ENCODE assay signal across 7 cellular contexts in the genomic region with DNA sequence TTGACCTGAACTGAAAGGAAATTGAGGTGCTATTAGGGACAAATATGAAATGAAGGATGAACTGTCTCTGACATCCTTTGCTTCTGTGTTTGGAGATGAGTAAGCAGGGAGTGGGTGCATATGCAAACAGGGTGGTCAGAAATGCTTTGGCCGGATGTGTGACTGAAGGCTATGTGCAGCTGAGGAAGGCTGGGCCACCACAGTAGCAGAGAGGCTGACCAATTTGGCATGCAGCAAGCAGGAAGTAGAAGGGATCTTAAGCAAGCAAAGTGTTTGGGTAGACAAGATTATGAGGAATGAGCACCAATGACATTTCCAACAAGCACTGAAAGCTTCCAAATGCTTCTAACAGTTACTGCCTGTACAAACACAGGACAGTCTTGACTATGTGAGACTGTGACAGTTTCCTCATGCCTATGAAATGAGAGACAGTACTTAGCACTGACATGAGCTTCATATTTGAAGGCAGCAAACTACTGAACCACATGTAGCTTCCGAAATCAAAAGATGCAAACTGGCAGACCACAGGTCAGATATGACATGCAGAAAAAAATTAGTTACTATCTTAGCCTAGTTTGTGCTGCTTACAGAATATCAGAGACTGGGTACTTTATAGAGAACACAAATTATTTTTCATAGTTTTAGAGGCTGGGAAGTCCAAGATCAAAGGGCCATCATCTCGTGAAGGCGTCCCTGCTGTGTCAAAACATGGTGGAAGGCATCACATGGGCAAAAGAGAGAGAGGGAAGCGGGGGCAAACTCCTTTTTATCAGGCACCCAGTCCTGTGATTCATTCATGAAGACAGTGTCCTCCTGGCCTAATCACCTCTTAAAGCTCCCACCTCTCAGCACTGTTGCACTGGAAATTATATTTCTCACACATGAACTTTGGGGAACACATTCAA. TPM values are rescaled to one million over a fixed set of nuclear protein-coding genes. Genes with fewer than 3 reads are reported as not detected.
A peak's percentile ranks its signal among the peaks of the same experiment; 100 is the strongest.
DNase-seq lines count a peak whose midpoint lies in the region; ATAC-seq and TF ChIP-seq lines count a peak whose summit lies in the region.

No MANE protein-coding gene starts in this region.

- no peak overlapping the region for H3K4me3 ChIP-seq in kidney epithelial cell (ENCODE audit: low read depth, low read length)

- peak overlapping the region; percentile 92 for H3K4me3 Mint-ChIP-seq in activated CD8-positive, alpha-beta memory T cell treated with anti-CD3 and anti-CD28 coated beads, Interleukin-2, amount 10 ng/mL, durations not matched to agents 7 days and 5 days
- peak overlapping the region; percentile 88 to 99 for H3K4me3 Mint-ChIP-seq in stimulated activated naive CD8-positive, alpha-beta T cell treated with anti-CD3 and anti-CD28 coated beads, Interleukin-15, amount 100 ng/mL, for 72 hours

- H3K27me3 Mint-ChIP-seq in activated CD8-positive, alpha-beta memory T cell treated with anti-CD3 and anti-CD28 coated beads, Interleukin-2, amount 10 ng/mL, durations not matched to agents 7 days and 5 days: no peaks in the 10 kb centered on the region
- H3K27me3 Mint-ChIP-seq in stimulated activated naive CD8-positive, alpha-beta T cell treated with anti-CD3 and anti-CD28 coated beads, Interleukin-15, amount 100 ng/mL, for 72 hours: no peaks in the 10 kb centered on the region

- peak; percentile 73 for ATAC-seq in GM18498 (IDR thresholded peaks at IDR 0.05; ENCODE audit: unreplicated experiment)
- peak; percentile 67 for ATAC-seq in GM21619 (IDR thresholded peaks at IDR 0.05; ENCODE audit: unreplicated experiment)
- ATAC-seq in activated CD8-positive, alpha-beta memory T cell treated with anti-CD3 and anti-CD28 coated beads, Interleukin-2, amount 10 ng/mL, durations not matched to agents 7 days and 5 days: peak; percentile 28
- peak; percentile 57 for ATAC-seq in stimulated activated naive CD8-positive, alpha-beta T cell treated with anti-CD3 and anti-CD28 coated beads, Interleukin-15, amount 100 ng/mL, for 72 hours

- CTCF ChIA-PET in activated CD8-positive, alpha-beta memory T cell treated with anti-CD3 and anti-CD28 coated beads, Interleukin-2, amount 10 ng/mL, durations not matched to agents 7 days and 5 days (lab: Charles Lee): interaction anchor here (1.1 to 1.6 kb wide), 2 partner anchors 11 to 130 kb away, joined by 5 to 7 read pairs; a partner anchor contains a TSS

- no peak for TF ChIP-seq CTCF in kidney epithelial cell (IDR thresholded peaks at IDR 0.05; ENCODE audit: insufficient read depth, low read length, poor library complexity, severe bottlenecking)

- in situ Hi-C loops in KBM-7 (cut with MboI; ENCODE audit: low pct_unique_long_range_greater_than_20kb, low sequenced_read_pairs): no loop called here

- H3K36me3 ChIP-seq in kidney epithelial cell (ENCODE audit: control insufficient read depth, insufficient read depth, low read length): no peaks in the 10 kb centered on the region

- no peaks in the 10 kb centered on the region for H3K27me3 ChIP-seq in kidney epithelial cell (ENCODE audit: control insufficient read depth, insufficient read depth, low read length)

- DNase-seq in KBM-7 (peak; percentile 71), kidney epithelial cell (ENCODE audit: low read depth) (peak; percentile 51)
- peak; percentile 91 for DNase-seq in activated CD8-positive, alpha-beta memory T cell treated with anti-CD3 and anti-CD28 coated beads, Interleukin-2, amount 10 ng/mL, durations not matched to agents 7 days and 5 days
- peak; percentile 41 to 81 for DNase-seq in stimulated activated naive CD8-positive, alpha-beta T cell treated with anti-CD3 and anti-CD28 coated beads, Interleukin-15, amount 100 ng/mL, for 72 hours
- no peak for DNase-seq in effector CD4-positive, alpha-beta T cell

- peaks cover 56% of the 10 kb centered on the region for H3K36me3 Mint-ChIP-seq in activated CD8-positive, alpha-beta memory T cell treated with anti-CD3 and anti-CD28 coated beads, Interleukin-2, amount 10 ng/mL, durations not matched to agents 7 days and 5 days

- H3K27ac Mint-ChIP-seq in activated CD8-positive, alpha-beta memory T cell treated with anti-CD3 and anti-CD28 coated beads, Interleukin-2, amount 10 ng/mL, durations not matched to agents 7 days and 5 days: peak overlapping the region; percentile 99
- H3K27ac Mint-ChIP-seq in stimulated activated naive CD8-positive, alpha-beta T cell treated with anti-CD3 and anti-CD28 coated beads, Interleukin-15, amount 100 ng/mL, for 72 hours: peak overlapping the region; percentile 68 to 97

- H3K4me1 Mint-ChIP-seq in activated CD8-positive, alpha-beta memory T cell treated with anti-CD3 and anti-CD28 coated beads, Interleukin-2, amount 10 ng/mL, durations not matched to agents 7 days and 5 days: peaks cover 46% of the 10 kb centered on the region
- peaks cover 51% of the 10 kb centered on the region for H3K4me1 Mint-ChIP-seq in stimulated activated naive CD8-positive, alpha-beta T cell treated with anti-CD3 and anti-CD28 coated beads, Interleukin-15, amount 100 ng/mL, for 72 hours

- no peaks in the 10 kb centered on the region for H3K9me3 Mint-ChIP-seq in activated CD8-positive, alpha-beta memory T cell treated with anti-CD3 and anti-CD28 coated beads, Interleukin-2, amount 10 ng/mL, durations not matched to agents 7 days and 5 days (ENCODE audit: low read depth)
- no peaks in the 10 kb centered on the region for H3K9me3 Mint-ChIP-seq in stimulated activated naive CD8-positive, alpha-beta T cell treated with anti-CD3 and anti-CD28 coated beads, Interleukin-15, amount 100 ng/mL, for 72 hours

RNA-seq across cellular contexts. Expression of a gene that starts 3.2 kb away (rescaled TPM):
- 100 to 1,000 TPM; 511 to 626 TPM for total RNA-seq in activated CD8-positive, alpha-beta memory T cell treated with anti-CD3 and anti-CD28 coated beads, Interleukin-2, amount 10 ng/mL, durations not matched to agents 7 days and 5 days
- total RNA-seq in kidney epithelial cell: 235 and 240 TPM in 2 replicates
